In genomic region chr16:17544785-17545184, GRCh38 we compare ENCODE assay signal across 1 cellular context.
TF ChIP-seq lines count a peak whose summit lies in the region.

No MANE protein-coding gene starts in this region.

TF ChIP-seq in SK-N-SH, 30 proteins besides CTCF, POLR2A, EP300 and RAD21 (continued from another document):
- no peak for TF ChIP-seq SIN3A (IDR thresholded peaks at IDR 0.05; ENCODE audit: borderline replicate concordance, low read depth, low read length)
- no peak for TF ChIP-seq RCOR1 (IDR thresholded peaks at IDR 0.05; ENCODE audit: low read length)
- no peak for TF ChIP-seq POLR2AphosphoS5 (IDR thresholded peaks at IDR 0.05; ENCODE audit: low read depth, low read length)
- no peak for TF ChIP-seq TEAD4 (IDR thresholded peaks at IDR 0.05; ENCODE audit: borderline replicate concordance, insufficient read depth)
- no peak for TF ChIP-seq USF1 (IDR thresholded peaks at IDR 0.05; ENCODE audit: borderline replicate concordance, low read depth)
- TF ChIP-seq MEF2A (IDR thresholded peaks at IDR 0.05; ENCODE audit: borderline replicate concordance, low read depth): no peak
- TF ChIP-seq EZH2phosphoT487 (IDR thresholded peaks at IDR 0.05; ENCODE audit: borderline replicate concordance, low read depth): no peak
- no peak for TF ChIP-seq PBX3 (IDR thresholded peaks at IDR 0.05)
- no peak for TF ChIP-seq IRF3 (IDR thresholded peaks at IDR 0.05; ENCODE audit: low read depth, low read length)
- no peak for TF ChIP-seq FOSL2 (IDR thresholded peaks at IDR 0.05; ENCODE audit: borderline replicate concordance, low read depth)
- no peak for TF ChIP-seq MAX (IDR thresholded peaks at IDR 0.05; ENCODE audit: low read depth)
- TF ChIP-seq TAF1 (IDR thresholded peaks at IDR 0.05; ENCODE audit: borderline replicate concordance, low read depth, low read length): no peak
- TF ChIP-seq JUND (IDR thresholded peaks at IDR 0.05): no peak
- no peak for TF ChIP-seq RFX5 (IDR thresholded peaks at IDR 0.05; ENCODE audit: low read length)
- TF ChIP-seq CHD2 (IDR thresholded peaks at IDR 0.05; ENCODE audit: low read length, partially characterized antibody): no peak
TF ChIP-seq in SK-N-SH: peak in this region for 0.
